Comparison of ENCODE assay signal across 15 cellular contexts in the genomic region with DNA sequence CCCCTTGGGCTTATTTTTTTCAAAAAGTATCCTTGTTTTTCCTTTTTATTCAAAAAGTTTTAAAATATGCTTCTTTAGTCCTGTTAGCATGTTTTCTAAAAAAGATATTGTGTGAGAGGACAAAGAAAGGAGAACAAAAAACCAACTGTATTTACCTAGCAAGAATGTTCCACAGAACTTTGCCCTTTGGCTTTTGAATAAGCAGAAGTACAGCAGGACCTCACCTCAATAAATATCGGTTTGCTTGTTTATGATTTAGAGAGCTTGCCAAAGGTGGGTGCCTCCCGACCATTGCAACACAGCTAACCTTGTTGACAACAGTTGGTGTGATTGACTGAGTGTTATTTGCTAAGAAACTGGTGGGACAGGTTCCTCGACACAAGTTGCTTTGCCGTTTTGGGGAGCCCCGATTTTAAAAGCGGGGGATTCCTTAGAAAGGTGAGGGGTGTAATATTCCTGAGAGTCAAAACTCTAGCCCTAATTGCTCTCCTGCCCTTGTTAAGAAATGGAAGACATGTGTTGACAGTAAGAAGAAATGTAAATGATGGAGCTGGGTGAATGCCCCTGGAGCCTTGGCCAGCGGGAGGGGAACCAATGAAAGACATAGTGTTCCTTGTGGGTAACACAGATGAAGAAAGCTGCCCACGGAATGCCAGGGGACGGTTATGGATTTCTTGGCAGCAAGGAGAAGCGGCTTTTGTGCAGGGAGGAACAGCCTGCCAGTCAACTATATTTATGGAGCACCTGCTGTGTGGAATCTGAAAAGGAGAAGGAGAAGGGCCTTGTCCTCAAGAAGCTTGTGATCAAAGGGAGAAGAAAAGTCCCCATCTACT. TPM values are rescaled to one million over a fixed set of nuclear protein-coding genes. Genes with fewer than 3 reads are reported as not detected.
DNase-seq lines count a peak whose midpoint lies in the region; ATAC-seq and TF ChIP-seq lines count a peak whose summit lies in the region.
"Had no signal": no experiment of that assay in that cellular context is flagged by ENCODE, and none has a peak within 500 bp of the region (broad histone marks: within the 10 kb centered on the region; RNA-seq: fewer than 3 reads in every experiment).

No MANE protein-coding gene starts in this region.

- TF ChIP-seq CTCF in PC-3 (conservative IDR thresholded peaks at IDR 0.05; ENCODE audit: low read depth, low read length), result no peak
- no peak for TF ChIP-seq CTCF in left lung (IDR thresholded peaks at IDR 0.05)
- no peak for TF ChIP-seq CTCF in suprapubic skin (IDR thresholded peaks at IDR 0.05)
- no peak for TF ChIP-seq CTCF in RWPE1 (conservative IDR thresholded peaks at IDR 0.05; ENCODE audit: low read depth)

- H2AFZ ChIP-seq in PC-3 (ENCODE audit: low read length), result 0 out of 2 replicates have a peak overlapping the region, but pooled peaks have one; percentile 7

- no peaks in the 10 kb centered on the region for H3K9me2 ChIP-seq in PC-3 (replicated peaks; ENCODE audit: low read length)

- TF ChIP-seq EP300 in suprapubic skin (IDR thresholded peaks at IDR 0.05), result no peak

- H3K27ac ChIP-seq in PC-3 (ENCODE audit: low read length) (no peak overlapping the region), left lung (peak overlapping the region in 1 of 2 donors; percentile 4), suprapubic skin (peak overlapping the region; percentile 60), RWPE1 (no peak overlapping the region)
- H3K27ac ChIP-seq: BLaER1 treated with 17β-estradiol and CSF1 and Interleukin-3, amounts not matched to agents 10 nM and 100 nM; dorsolateral prefrontal cortex had no signal

- H3K4me1 ChIP-seq in PC-3 (ENCODE audit: insufficient read depth, low read length) (peaks cover 22% of the 10 kb centered on the region), left lung (no peaks in the 10 kb centered on the region), suprapubic skin (peaks cover 4% of the 10 kb centered on the region)
- H3K4me1 ChIP-seq: BLaER1 treated with 17β-estradiol and CSF1 and Interleukin-3, amounts not matched to agents 10 nM and 100 nM had no signal

- H4K20me1 ChIP-seq in PC-3 (ENCODE audit: low read length), result no peaks in the 10 kb centered on the region
- H4K20me1 ChIP-seq: BLaER1 treated with 17β-estradiol and CSF1 and Interleukin-3, amounts not matched to agents 10 nM and 100 nM had no signal

- ATAC-seq in PC-3 (no peak; the same call in 1 of the 2 replicates), left lung (peak; percentile 83)
- ATAC-seq: naive thymus-derived CD4-positive, alpha-beta T cell had no signal

- TF ChIP-seq POLR2A in suprapubic skin (IDR thresholded peaks at IDR 0.05), result no peak

- DNase-seq in HuH-7 (ENCODE audit: low spot score) (peak; percentile 42), PC-3 (peak; percentile 75), left lung (no peak), suprapubic skin (ENCODE audit: low spot score in 2 of 2) (no peak), HUDEP-2 (lab: John Stamatoyannopoulos, UW; ENCODE audit: unreplicated experiment in 76 of 76) (no peak), RWPE1 (ENCODE audit: low spot score) (no peak), ecto neural progenitor cell (ENCODE audit: low spot score) (no peak)
- DNase-seq: activated CD8-positive, alpha-beta memory T cell treated with anti-CD3 and anti-CD28 coated beads, Interleukin-2, amount 50 U/mL, for 48 hours; activated naive CD4-positive, alpha-beta T cell treated with anti-CD3 and anti-CD28 coated beads for 36 hours; dorsolateral prefrontal cortex; naive thymus-derived CD4-positive, alpha-beta T cell; NCI-H1930 had no signal

- no peaks in the 10 kb centered on the region for H3K79me2 ChIP-seq in PC-3 (ENCODE audit: low read length)

- BruUV-seq in PC-3 (replicated peaks; lab: Mats Ljungman, UMichigan), result no TSS peak

- H3K27me3 ChIP-seq in PC-3 (ENCODE audit: low read length) (peaks cover 21% of the 10 kb centered on the region; the same call in 1 of the 2 replicates), left lung (no peaks in the 10 kb centered on the region), suprapubic skin (no peaks in the 10 kb centered on the region)
- H3K27me3 ChIP-seq: BLaER1 treated with 17β-estradiol and CSF1 and Interleukin-3, amounts not matched to agents 10 nM and 100 nM had no signal

- 44% methylated on average over 10 of the region's 10 CpGs for WGBS in suprapubic skin

- no peaks in the 10 kb centered on the region for H3F3A ChIP-seq in PC-3 (ENCODE audit: low read length, unreplicated experiment)

- H3K4me2 ChIP-seq in PC-3 (ENCODE audit: low read length), result peak overlapping the region; percentile 67
- H3K4me2 ChIP-seq: BLaER1 treated with 17β-estradiol and CSF1 and Interleukin-3, amounts not matched to agents 10 nM and 100 nM had no signal

- H3K9me3 ChIP-seq in PC-3 (ENCODE audit: low read length) (no peaks in the 10 kb centered on the region), left lung (no peaks in the 10 kb centered on the region), suprapubic skin (no peaks in the 10 kb centered on the region)
- H3K9me3 ChIP-seq: BLaER1 treated with 17β-estradiol and CSF1 and Interleukin-3, amounts not matched to agents 10 nM and 100 nM had no signal

- CTCF ChIA-PET in PC-3 (lab: Charles Lee) (no interaction called here), RWPE1 (lab: Yijun Ruan, JAX) (interaction anchor here (0.7 kb wide), 1 partner anchor 43 kb away, joined by 3 read pairs; no protein-coding TSS in a partner anchor)

- POLR2A ChIA-PET in PC-3 (lab: Charles Lee; ENCODE audit: unreplicated experiment) (no interaction called here), RWPE1 (lab: Yijun Ruan, JAX; ENCODE audit: low non-redundant PET) (no interaction called here)

- peak overlapping the region; percentile 16; the same call in 1 of the 2 replicates for H3K4me3 ChIP-seq in PC-3 (ENCODE audit: low read length)
- H3K4me3 ChIP-seq in left lung, result no peak overlapping the region
- no peak overlapping the region for H3K4me3 ChIP-seq in suprapubic skin
- H3K4me3 ChIP-seq: BLaER1 treated with 17β-estradiol and CSF1 and Interleukin-3, amounts not matched to agents 10 nM and 100 nM; dorsolateral prefrontal cortex had no signal

- H3K36me3 ChIP-seq in PC-3 (ENCODE audit: low read depth, low read length) (no peaks in the 10 kb centered on the region), left lung (no peaks in the 10 kb centered on the region), suprapubic skin (no peaks in the 10 kb centered on the region)
- H3K36me3 ChIP-seq: BLaER1 treated with 17β-estradiol and CSF1 and Interleukin-3, amounts not matched to agents 10 nM and 100 nM had no signal

- intact Hi-C loops in PC-3 (cut with micrococcal nuclease) (no loop called here), left lung (cut with DNase I) (no loop called here)

- no peak overlapping the region for H3K9ac ChIP-seq in PC-3 (ENCODE audit: low read length)
- H3K9ac ChIP-seq: BLaER1 treated with 17β-estradiol and CSF1 and Interleukin-3, amounts not matched to agents 10 nM and 100 nM had no signal

RNA-seq across cellular contexts. Expression of gene MYBPC1, which starts 13.7 kb away (rescaled TPM):
- total RNA-seq in PC-3 (2014; rRNA removed) (not detected in 2 replicates), left lung (under 1 TPM; 0.06 to 0.24 TPM), suprapubic skin (10 to 100 TPM in 1 of 4 donors, 1 to 10 TPM in 3; 2.1 to 11.9 (median 7.0) TPM)
- total RNA-seq: activated naive CD4-positive, alpha-beta T cell treated with anti-CD3 and anti-CD28 coated beads for 36 hours; naive thymus-derived CD4-positive, alpha-beta T cell; pulmonary artery endothelial cell; T-helper 2 cell treated with Interferon-gamma antibody and Interleukin-4, amounts not matched to agents 100 ng/mL and 5 ng/mL, for 36 hours had no signal

Comparison
In these comparisons a context has a peak if more than half of its experiments do, and no peak if none do; other contexts are left out.
1. DNase-seq: peak in HuH-7 (single experiment) and PC-3 (single experiment); none in left lung (0 of 2), suprapubic skin (0 of 2), HUDEP-2 (0 of 76), RWPE1 (single experiment) and ecto neural progenitor cell (single experiment).